Comparison of ENCODE assay signal across 10 cellular contexts in genomic region chr6:3337521-3338350, GRCh38.
DNase-seq lines count a peak whose midpoint lies in the region; ATAC-seq and TF ChIP-seq lines count a peak whose summit lies in the region.
"Had no signal": no experiment of that assay in that cellular context is flagged by ENCODE, and none has a peak within 500 bp of the region (broad histone marks: within the 10 kb centered on the region; RNA-seq: fewer than 3 reads in every experiment).

No MANE protein-coding gene starts in this region.

- ATAC-seq in GM21447 (IDR thresholded peaks at IDR 0.05; ENCODE audit: unreplicated experiment): no peak
- no peak for ATAC-seq in HG02763 (IDR thresholded peaks at IDR 0.05; ENCODE audit: unreplicated experiment)
- no peak for ATAC-seq in HG02571 (IDR thresholded peaks at IDR 0.05; ENCODE audit: unreplicated experiment)

- TF ChIP-seq POLR2A in esophagus squamous epithelium (IDR thresholded peaks at IDR 0.05): no peak

- no peaks in the 10 kb centered on the region for H3K27me3 ChIP-seq in esophagus squamous epithelium
- H3K27me3 ChIP-seq: testis had no signal

- peak overlapping the region in 3 of 4 donors; percentile 0 to 40 (median 25) for H3K27ac ChIP-seq in esophagus squamous epithelium
- H3K27ac ChIP-seq in substantia nigra (ENCODE audit: low read depth, low read length, poor library complexity, severe bottlenecking): peak overlapping the region; percentile 46
- H3K27ac ChIP-seq: testis had no signal

- H3K4me1 ChIP-seq in esophagus squamous epithelium: peaks cover 3 to 81% (median 31%) of the 10 kb centered on the region in 3 donors
- H3K4me1 ChIP-seq: testis had no signal

- peak in 2 of 6 experiments; percentile 5 to 14 for TF ChIP-seq CTCF in esophagus squamous epithelium (IDR thresholded peaks at IDR 0.05)

- 60 to 65% methylated on average over 14 to 15 of the region's 15 CpGs for WGBS in esophagus squamous epithelium, 2 donors

- intact Hi-C loops in esophagus squamous epithelium (cut with DNase I): no loop called here

- no peaks in the 10 kb centered on the region for H3K9me3 ChIP-seq in esophagus squamous epithelium
- H3K9me3 ChIP-seq: testis had no signal

- H3K36me3 ChIP-seq in esophagus squamous epithelium: no peaks in the 10 kb centered on the region

- DNase-seq in NOMO-1 treated with DMSO at 0.1 percent for 48 hours (lab: John Stamatoyannopoulos, UW; ENCODE audit: unreplicated experiment) (peak; percentile 14), NOMO-1 treated with dmso at 0.1 percent for 144 hours (lab: John Stamatoyannopoulos, UW; ENCODE audit: unreplicated experiment) (no peak), OCI-M1 (lab: John Stamatoyannopoulos, UW) (peak; percentile 84), esophagus squamous epithelium (lab: John Stamatoyannopoulos, UW) (no peak), substantia nigra (lab: John Stamatoyannopoulos, UW) (peak in 5 of 49 donors; percentile 14 to 34 (median 24))
- DNase-seq: activated CD4-positive, alpha-beta memory T cell treated with anti-CD3 and anti-CD28 coated beads for 36 hours; testis had no signal

- H3K4me3 ChIP-seq in esophagus squamous epithelium: no peak overlapping the region
- H3K4me3 ChIP-seq: testis had no signal

Comparison
In these comparisons a context has a peak if more than half of its experiments do, and no peak if none do; other contexts are left out.
1. DNase-seq: peak in NOMO-1 treated with DMSO at 0.1 percent for 48 hours (single experiment) and OCI-M1 (single experiment); none in NOMO-1 treated with dmso at 0.1 percent for 144 hours (single experiment) and esophagus squamous epithelium (single experiment).